ENCODE assay signal across 1 cellular context in genomic region chr21:29648710-29649240, GRCh38.
TF ChIP-seq lines count a peak whose summit lies in the region.

No MANE protein-coding gene starts in this region.

TF ChIP-seq in IMR-90, 13 proteins besides CTCF, POLR2A, EP300 and RAD21 (continued from another document):
- TF ChIP-seq, protein P1, sequence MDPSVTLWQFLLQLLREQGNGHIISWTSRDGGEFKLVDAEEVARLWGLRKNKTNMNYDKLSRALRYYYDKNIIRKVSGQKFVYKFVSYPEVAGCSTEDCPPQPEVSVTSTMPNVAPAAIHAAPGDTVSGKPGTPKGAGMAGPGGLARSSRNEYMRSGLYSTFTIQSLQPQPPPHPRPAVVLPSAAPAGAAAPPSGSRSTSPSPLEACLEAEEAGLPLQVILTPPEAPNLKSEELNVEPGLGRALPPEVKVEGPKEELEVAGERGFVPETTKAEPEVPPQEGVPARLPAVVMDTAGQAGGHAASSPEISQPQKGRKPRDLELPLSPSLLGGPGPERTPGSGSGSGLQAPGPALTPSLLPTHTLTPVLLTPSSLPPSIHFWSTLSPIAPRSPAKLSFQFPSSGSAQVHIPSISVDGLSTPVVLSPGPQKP (IDR thresholded peaks at IDR 0.05; ENCODE audit: borderline replicate concordance, low read depth, low read length), result no peak
TF ChIP-seq in IMR-90: peak in this region for 0.
